ENCODE assay signal across 14 cellular contexts in the genomic region with DNA sequence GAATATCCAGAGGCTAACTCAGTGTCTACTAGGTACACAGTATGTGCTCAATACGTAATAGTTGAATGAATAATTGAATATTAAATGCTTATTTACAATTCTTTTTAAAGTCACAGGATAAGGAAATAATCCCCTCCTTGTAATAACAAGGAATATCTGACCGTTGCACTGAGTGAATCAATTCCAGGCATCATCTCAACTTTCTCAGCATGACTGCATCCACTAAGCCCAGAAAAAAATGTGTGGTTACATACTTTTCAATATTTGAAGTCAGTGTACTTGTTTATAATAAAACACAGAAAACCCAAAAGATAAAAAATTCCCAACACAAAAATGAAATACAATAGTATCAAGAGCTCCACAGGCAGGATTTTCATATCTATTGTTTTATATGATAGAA.
DNase-seq lines count a peak whose midpoint lies in the region; ATAC-seq and TF ChIP-seq lines count a peak whose summit lies in the region.
"Had no signal": no experiment of that assay in that cellular context is flagged by ENCODE, and none has a peak within 500 bp of the region (broad histone marks: within the 10 kb centered on the region; RNA-seq: fewer than 3 reads in every experiment).

No MANE protein-coding gene starts in this region.

- H3K27ac ChIP-seq in RWPE2 (ENCODE audit: poor library complexity, severe bottlenecking) (peak overlapping the region; percentile 95), body of pancreas (no peak overlapping the region), aorta (ENCODE audit: low read depth in 1 of 2, low read length in 2 of 2) (peak overlapping the region in 1 of 2 donors; percentile 96)
- H3K27ac ChIP-seq: parathyroid adenoma had no signal

- DNase-seq in AG10803 (ENCODE audit: low read depth): peak; percentile 84
- DNase-seq in RWPE2 (ENCODE audit: low spot score): no peak
- peak; percentile 84 for DNase-seq in fibroblast of gingiva (ENCODE audit: low read depth)
- DNase-seq in retinal pigment epithelial cell (ENCODE audit: low read depth): peak; percentile 73
- DNase-seq in H7: no peak
- DNase-seq in NCI-H82 treated with DMSO at 0.1 percent for 48 hours (lab: John Stamatoyannopoulos, UW; ENCODE audit: unreplicated experiment): no peak
- DNase-seq in body of pancreas: no peak
- no peak for DNase-seq in aorta
- DNase-seq: activated B cell treated with CpG ODN at 0.5 μM for 24 hours; CD4-positive, alpha-beta memory T cell; gastrocnemius medialis; NCI-H1417 had no signal

- H3K27me3 ChIP-seq in RWPE2 (ENCODE audit: insufficient read depth, poor library complexity, severe bottlenecking) (no peaks in the 10 kb centered on the region), H7 (ENCODE audit: control insufficient read depth, insufficient read depth, low read length) (no peaks in the 10 kb centered on the region), body of pancreas (no peaks in the 10 kb centered on the region), aorta (ENCODE audit: control insufficient read depth in 1 of 2, insufficient read depth in 2 of 2, low read length in 1 of 2) (no peaks in the 10 kb centered on the region)
- H3K27me3 ChIP-seq: gastrocnemius medialis had no signal

- H3K36me3 ChIP-seq in RWPE2 (ENCODE audit: low read depth) (no peaks in the 10 kb centered on the region), H7 (replicated peaks; ENCODE audit: control insufficient read depth, insufficient read depth, low read length) (no peaks in the 10 kb centered on the region), body of pancreas (replicated peaks in 1 of 2; ENCODE audit: insufficient read depth in 1 of 2, low read depth in 2 of 2) (no peaks in the 10 kb centered on the region), aorta (ENCODE audit: control insufficient read depth in 1 of 2, insufficient read depth in 2 of 2, low read length in 1 of 2) (no peaks in the 10 kb centered on the region)
- H3K36me3 ChIP-seq: gastrocnemius medialis had no signal

- TF ChIP-seq POLR2A in body of pancreas (IDR thresholded peaks at IDR 0.05): no peak

- TF ChIP-seq CTCF in AG10803 (conservative IDR thresholded peaks at IDR 0.05; ENCODE audit: low read length): no peak
- TF ChIP-seq CTCF in RWPE2 (IDR thresholded peaks at IDR 0.05; ENCODE audit: poor library complexity, severe bottlenecking): no peak
- TF ChIP-seq CTCF in retinal pigment epithelial cell (conservative IDR thresholded peaks at IDR 0.05; ENCODE audit: low read depth, low read length): no peak
- TF ChIP-seq CTCF in body of pancreas (IDR thresholded peaks at IDR 0.05): no peak

- intact Hi-C loops in body of pancreas (cut with DNase I): no loop called here
- intact Hi-C loops in aorta (cut with DNase I): loop anchor here in 1 of 2 donors (5.0 kb wide), 1 partner anchor 57 kb away; no protein-coding TSS in a partner anchor

- no peak for ATAC-seq in RWPE2 (ENCODE audit: low read depth)
- ATAC-seq in body of pancreas: no peak
- no peak for ATAC-seq in aorta (ENCODE audit: low FRiP score)
- ATAC-seq: activated naive CD4-positive, alpha-beta T cell treated with anti-CD3 and anti-CD28 coated beads, Interleukin-2, amount 50 U/mL, for 72 hours had no signal

- WGBS in body of pancreas, 2 donors: 61 to 67% methylated on average over 2 of the region's 2 CpGs
- 44 to 53% methylated on average over 2 of the region's 2 CpGs for WGBS in aorta, 2 donors

- H3K4me1 ChIP-seq in RWPE2 (ENCODE audit: insufficient read depth, poor library complexity, severe bottlenecking) (peaks cover 26% of the 10 kb centered on the region), body of pancreas (peaks cover 8% of the 10 kb centered on the region), aorta (ENCODE audit: control insufficient read depth in 1 of 2, insufficient read depth in 2 of 2, low read length in 2 of 2) (no peaks in the 10 kb centered on the region)
- H3K4me1 ChIP-seq: gastrocnemius medialis, parathyroid adenoma had no signal

- H3K9me3 ChIP-seq in RWPE2 (ENCODE audit: severe bottlenecking): no peaks in the 10 kb centered on the region
- H3K9me3 ChIP-seq in body of pancreas: no peaks in the 10 kb centered on the region
- no peaks in the 10 kb centered on the region for H3K9me3 ChIP-seq in aorta (ENCODE audit: control insufficient read depth, low read length)
- H3K9me3 ChIP-seq: gastrocnemius medialis had no signal

- H3K4me3 ChIP-seq in AG10803 (ENCODE audit: low read length) (no peak overlapping the region), RWPE2 (ENCODE audit: severe bottlenecking) (no peak overlapping the region), retinal pigment epithelial cell (ENCODE audit: low read length) (no peak overlapping the region), H7 (ENCODE audit: insufficient read depth, low read depth, low read length) (no peak overlapping the region), body of pancreas (no peak overlapping the region), aorta (ENCODE audit: low read length in 2 of 2) (no peak overlapping the region)
- H3K4me3 ChIP-seq: gastrocnemius medialis had no signal

Comparison
In these comparisons a context has a peak if more than half of its experiments do, and no peak if none do; other contexts are left out.
1. DNase-seq: peak in AG10803 (single experiment), fibroblast of gingiva (single experiment) and retinal pigment epithelial cell (single experiment); none in RWPE2 (single experiment), H7 (single experiment), NCI-H82 treated with DMSO at 0.1 percent for 48 hours (single experiment), body of pancreas (0 of 4) and aorta (0 of 2).